Comparison of ENCODE assay signal across 13 cellular contexts in genomic region chr16:71927787-71928186, GRCh38. TPM values are rescaled to one million over a fixed set of nuclear protein-coding genes. Genes with fewer than 3 reads are reported as not detected.
DNase-seq lines count a peak whose midpoint lies in the region; ATAC-seq and TF ChIP-seq lines count a peak whose summit lies in the region.
"Had no signal": no experiment of that assay in that cellular context is flagged by ENCODE, and none has a peak within 500 bp of the region (broad histone marks: within the 10 kb centered on the region; RNA-seq: fewer than 3 reads in every experiment).

No MANE protein-coding gene starts in this region.

- H3K4me2 ChIP-seq in GM23248 (ENCODE audit: unreplicated experiment): peak overlapping the region; percentile 2

- H3K4me3 ChIP-seq in GM23248 (no peak overlapping the region), adipocyte (ENCODE audit: low read length) (no peak overlapping the region), right atrium auricular region (no peak overlapping the region)
- H3K4me3 ChIP-seq: pancreas, suprapubic skin had no signal

- intact Hi-C loops in sciatic nerve (cut with DNase I): no loop called here

- H3K36me3 ChIP-seq in GM23248 (ENCODE audit: low read depth) (peaks cover 45% of the 10 kb centered on the region), adipocyte (ENCODE audit: control insufficient read depth, insufficient read depth, low read length, severe bottlenecking) (peaks cover 79% of the 10 kb centered on the region), right atrium auricular region (peaks cover 65% of the 10 kb centered on the region)

- peaks cover 78% of the 10 kb centered on the region for H3K79me2 ChIP-seq in GM23248 (ENCODE audit: insufficient read depth)

- H3K9ac ChIP-seq in GM23248 (no peak overlapping the region; the same call in 1 of the 2 replicates), adipocyte (ENCODE audit: low read length) (peak overlapping the region; percentile 64)

- DNase-seq in GM23248 (no peak), adipocyte (ENCODE audit: low read depth) (no peak), right atrium auricular region (ENCODE audit: low spot score) (no peak), sciatic nerve (ENCODE audit: low spot score) (no peak), anterior cingulate cortex (lab: John Stamatoyannopoulos, UW) (no peak), hypothalamus (lab: John Stamatoyannopoulos, UW) (no peak), DMS 273 treated with DMSO at 0.1 percent for 48 hours (lab: John Stamatoyannopoulos, UW) (no peak)
- no peak for DNase-seq in effector CD8-positive, alpha-beta T cell (lab: John Stamatoyannopoulos, UW)
- DNase-seq: activated CD4-positive, alpha-beta T cell treated with anti-CD3 and anti-CD28 coated beads for 4 hours; activated naive CD4-positive, alpha-beta T cell treated with anti-CD3 and anti-CD28 coated beads, Interleukin-2, amount 50 U/mL, for 16 hours; NCI-H510A; pancreas had no signal

- no peak overlapping the region for H2AFZ ChIP-seq in GM23248

- H3K9me3 ChIP-seq in GM23248 (ENCODE audit: low read depth) (no peaks in the 10 kb centered on the region), adipocyte (ENCODE audit: control insufficient read depth, low read length) (no peaks in the 10 kb centered on the region), right atrium auricular region (no peaks in the 10 kb centered on the region)
- H3K9me3 ChIP-seq: pancreas, suprapubic skin had no signal

- WGBS in GM23248 (ENCODE audit: low coverage in 1 of 2, low lambda C conversion rate in 2 of 2, missing lambda C conversion rate in 2 of 2), 2 experiments: 49 to 51% methylated on average over 5 of the region's 5 CpGs

- peak; percentile 20 for ATAC-seq in sciatic nerve

- H3K4me1 ChIP-seq in GM23248 (ENCODE audit: insufficient read depth): peaks cover 49% of the 10 kb centered on the region
- H3K4me1 ChIP-seq in adipocyte (ENCODE audit: control insufficient read depth, insufficient read depth, low read length): peaks cover 48% of the 10 kb centered on the region
- H3K4me1 ChIP-seq in right atrium auricular region: peaks cover 0 to 62% of the 10 kb centered on the region in 2 donors

- H4K20me1 ChIP-seq in GM23248 (ENCODE audit: insufficient read depth): peaks cover 12% of the 10 kb centered on the region; the same call in 1 of the 2 replicates

- H3K9me2 ChIP-seq in GM23248 (ENCODE audit: insufficient read depth): no peaks in the 10 kb centered on the region

- TF ChIP-seq CTCF in right atrium auricular region (IDR thresholded peaks at IDR 0.05): no peak

- in situ Hi-C loops in GM23248 (cut with MboI): no loop called here

- peaks cover 45% of the 10 kb centered on the region for H3F3A ChIP-seq in GM23248 (ENCODE audit: insufficient read depth)

- no peaks in the 10 kb centered on the region for H3K27me3 ChIP-seq in GM23248 (replicated peaks; ENCODE audit: insufficient read depth)
- H3K27me3 ChIP-seq in adipocyte (replicated peaks; ENCODE audit: control insufficient read depth, insufficient read depth, low read length): no peaks in the 10 kb centered on the region
- H3K27me3 ChIP-seq in right atrium auricular region: no peaks in the 10 kb centered on the region
- H3K27me3 ChIP-seq: pancreas, suprapubic skin had no signal

- peak overlapping the region; percentile 62 for H3K27ac ChIP-seq in GM23248
- peak overlapping the region; percentile 66 to 73 for H3K27ac ChIP-seq in right atrium auricular region
- H3K27ac ChIP-seq: suprapubic skin had no signal

RNA-seq across cellular contexts. Expression of gene IST1, which starts 32.5 kb away (rescaled TPM):
- total RNA-seq in GM23248 (2014; rRNA removed; shearing (Covaris generic)): 149 and 175 TPM in 2 replicates
- polyA plus RNA-seq in GM23248 (2016; fragmentation: Nextera tagmentation; extraction: Ambion mirVana): 102 and 113 TPM in 2 replicates
- total RNA-seq in right atrium auricular region (100 to 1,000 TPM; 140 to 150 TPM), sciatic nerve (189 TPM)

RNA-seq across cellular contexts. Expression of gene ZNF821, which starts 43.8 kb away (rescaled TPM):
- total RNA-seq in GM23248 (2014; rRNA removed; shearing (Covaris generic)): 17.8 and 21.4 TPM in 2 replicates
- 5.7 and 6.3 TPM in 2 replicates for polyA plus RNA-seq in GM23248 (2016; fragmentation: Nextera tagmentation; extraction: Ambion mirVana)
- total RNA-seq in right atrium auricular region (1 to 10 TPM; 2.6 to 8.9 TPM), sciatic nerve (6.7 TPM)
